10 cellular contexts compared by ENCODE assay signal in the genomic region with DNA sequence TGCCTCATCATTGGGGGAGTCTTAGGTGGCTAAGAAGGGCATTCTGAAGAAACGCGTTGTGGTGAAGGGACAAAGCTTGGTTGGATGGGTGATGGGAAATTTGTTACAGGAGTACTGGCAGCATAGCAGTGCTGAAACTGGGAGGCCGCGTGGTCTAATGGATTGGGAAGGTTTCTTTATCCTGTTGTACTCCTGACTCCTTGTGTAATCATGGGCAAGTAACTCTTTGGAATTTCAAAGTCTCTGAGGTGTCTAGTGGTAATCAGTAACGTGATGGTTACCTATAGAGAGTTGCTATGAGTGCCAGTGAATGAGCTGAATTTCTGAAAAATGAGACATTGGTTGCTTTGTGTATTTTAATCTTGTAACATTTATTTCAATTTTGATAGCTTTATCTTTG. TPM values are rescaled to one million over a fixed set of nuclear protein-coding genes. Genes with fewer than 3 reads are reported as not detected.
DNase-seq lines count a peak whose midpoint lies in the region.
"Had no signal": no experiment of that assay in that cellular context is flagged by ENCODE, and none has a peak within 500 bp of the region (broad histone marks: within the 10 kb centered on the region; RNA-seq: fewer than 3 reads in every experiment).

No MANE protein-coding gene starts in this region.

- peaks cover 23 to 51% (median 44%) of the 10 kb centered on the region in 3 donors for H3K4me1 Mint-ChIP-seq in CD8-positive, alpha-beta memory T cell
- peaks cover 43% of the 10 kb centered on the region for H3K4me1 Mint-ChIP-seq in activated CD4-positive, alpha-beta memory T cell treated with anti-CD3 and anti-CD28 coated beads, Interleukin-2, amount 10 ng/mL, durations not matched to agents 7 days and 5 days
- H3K4me1 Mint-ChIP-seq in immature natural killer cell, result peaks cover 13 to 36% of the 10 kb centered on the region in 2 donors

- POLR2A ChIA-PET in CD8-positive, alpha-beta memory T cell (lab: Charles Lee), result no interaction called here
- POLR2A ChIA-PET in activated CD4-positive, alpha-beta memory T cell treated with anti-CD3 and anti-CD28 coated beads, Interleukin-2, amount 10 ng/mL, durations not matched to agents 7 days and 5 days (lab: Charles Lee), result no interaction called here

- H3K27me3 Mint-ChIP-seq in CD8-positive, alpha-beta memory T cell, result peaks cover 0 to 1% of the 10 kb centered on the region in 2 donors
- no peaks in the 10 kb centered on the region for H3K27me3 Mint-ChIP-seq in activated CD4-positive, alpha-beta memory T cell treated with anti-CD3 and anti-CD28 coated beads, Interleukin-2, amount 10 ng/mL, durations not matched to agents 7 days and 5 days
- H3K27me3 Mint-ChIP-seq in immature natural killer cell (ENCODE audit: low read depth in 3 of 3), result no peaks in the 10 kb centered on the region

- peaks cover 6 to 76% (median 16%) of the 10 kb centered on the region in 3 donors for H3K36me3 Mint-ChIP-seq in CD8-positive, alpha-beta memory T cell
- H3K36me3 Mint-ChIP-seq in activated CD4-positive, alpha-beta memory T cell treated with anti-CD3 and anti-CD28 coated beads, Interleukin-2, amount 10 ng/mL, durations not matched to agents 7 days and 5 days (ENCODE audit: low read depth), result peaks cover 63% of the 10 kb centered on the region
- H3K36me3 Mint-ChIP-seq in immature natural killer cell, result peaks cover 6 to 26% (median 17%) of the 10 kb centered on the region in 3 donors

- H3K4me3 ChIP-seq in CD8-positive, alpha-beta memory T cell (ENCODE audit: low read length), result no peak overlapping the region

- no peaks in the 10 kb centered on the region for H3K9me3 ChIP-seq in CD8-positive, alpha-beta memory T cell (ENCODE audit: low read length)

- H3K4me3 Mint-ChIP-seq in CD8-positive, alpha-beta memory T cell, result no peak overlapping the region
- H3K4me3 Mint-ChIP-seq in activated CD4-positive, alpha-beta memory T cell treated with anti-CD3 and anti-CD28 coated beads, Interleukin-2, amount 10 ng/mL, durations not matched to agents 7 days and 5 days, result no peak overlapping the region
- H3K4me3 Mint-ChIP-seq in immature natural killer cell, result no peak overlapping the region

- no peak overlapping the region for H3K27ac ChIP-seq in CD8-positive, alpha-beta memory T cell (ENCODE audit: low read depth, low read length)

- DNase-seq in ACHN, result peak; percentile 50
- DNase-seq in CD8-positive, alpha-beta memory T cell, result no peak
- DNase-seq in activated CD4-positive, alpha-beta memory T cell treated with anti-CD3 and anti-CD28 coated beads, Interleukin-2, amount 10 ng/mL, durations not matched to agents 7 days and 5 days, result no peak
- DNase-seq in immature natural killer cell, result no peak
- no peak for DNase-seq in activated gamma-delta T cell treated with Interleukin-2 at 50 U/mL for 16 hours
- DNase-seq in GDM1 (lab: John Stamatoyannopoulos, UW), result no peak
- no peak for DNase-seq in AG08396 (ENCODE audit: low spot score)
- DNase-seq: left cardiac atrium; midbrain; stimulated activated CD4-positive, alpha-beta T cell treated with anti-CD3 and anti-CD28 coated beads, Interleukin-1b, Interleukin-23, amount 100 ng/mL, for 48 hours had no signal

- in situ Hi-C loops in ACHN (cut with HindIII; ENCODE audit: low pct_ligation_motif_present, low pct_unique_long_range_greater_than_20kb, low sequenced_read_pairs), result no loop called here

- H3K4me1 ChIP-seq in CD8-positive, alpha-beta memory T cell (ENCODE audit: insufficient read depth, low read length), result no peaks in the 10 kb centered on the region

- H3K27ac Mint-ChIP-seq in CD8-positive, alpha-beta memory T cell, result peak overlapping the region; percentile 8 to 81 (median 52)
- peak overlapping the region; percentile 33 for H3K27ac Mint-ChIP-seq in activated CD4-positive, alpha-beta memory T cell treated with anti-CD3 and anti-CD28 coated beads, Interleukin-2, amount 10 ng/mL, durations not matched to agents 7 days and 5 days
- H3K27ac Mint-ChIP-seq in immature natural killer cell, result peak overlapping the region in 4 of 6 donors; percentile 26 to 61 (median 44)

- no peaks in the 10 kb centered on the region for H3K9me3 Mint-ChIP-seq in CD8-positive, alpha-beta memory T cell
- H3K9me3 Mint-ChIP-seq in activated CD4-positive, alpha-beta memory T cell treated with anti-CD3 and anti-CD28 coated beads, Interleukin-2, amount 10 ng/mL, durations not matched to agents 7 days and 5 days, result no peaks in the 10 kb centered on the region
- H3K9me3 Mint-ChIP-seq in immature natural killer cell, result no peaks in the 10 kb centered on the region

- CTCF ChIA-PET in CD8-positive, alpha-beta memory T cell (lab: Charles Lee), result interaction anchor here (1.6 kb wide), 1 partner anchor 36 kb away, joined by 5 read pairs; no protein-coding TSS in a partner anchor
- CTCF ChIA-PET in activated CD4-positive, alpha-beta memory T cell treated with anti-CD3 and anti-CD28 coated beads, Interleukin-2, amount 10 ng/mL, durations not matched to agents 7 days and 5 days (lab: Charles Lee), result interaction anchor here (1.6 kb wide), 1 partner anchor 36 kb away, joined by 6 read pairs; no protein-coding TSS in a partner anchor

- H3K27me3 ChIP-seq in CD8-positive, alpha-beta memory T cell (ENCODE audit: insufficient read depth, low read length, poor library complexity, severe bottlenecking), result no peaks in the 10 kb centered on the region

- peaks cover 55% of the 10 kb centered on the region for H3K36me3 ChIP-seq in CD8-positive, alpha-beta memory T cell (ENCODE audit: insufficient read depth, low read length)

RNA-seq across cellular contexts. Expression of a gene that starts 18.5 kb away (rescaled TPM):
- 10 to 100 TPM; 38.0 to 41.0 TPM for total RNA-seq in CD8-positive, alpha-beta memory T cell
- 3.3 TPM for polyA plus RNA-seq in CD8-positive, alpha-beta memory T cell
- total RNA-seq in activated CD4-positive, alpha-beta memory T cell treated with anti-CD3 and anti-CD28 coated beads, Interleukin-2, amount 10 ng/mL, durations not matched to agents 7 days and 5 days, result 10 to 100 TPM; 35.4 to 35.5 TPM
- 1 to 10 TPM; 2.3 to 3.7 (median 3.2) TPM for polyA plus RNA-seq in immature natural killer cell

RNA-seq across cellular contexts. Expression of a gene that starts 27.1 kb away (rescaled TPM):
- total RNA-seq in CD8-positive, alpha-beta memory T cell, result 100 to 1,000 TPM; 316 to 339 TPM
- 715 TPM for polyA plus RNA-seq in CD8-positive, alpha-beta memory T cell
- total RNA-seq in activated CD4-positive, alpha-beta memory T cell treated with anti-CD3 and anti-CD28 coated beads, Interleukin-2, amount 10 ng/mL, durations not matched to agents 7 days and 5 days, result 100 to 1,000 TPM; 279 to 290 TPM
- polyA plus RNA-seq in immature natural killer cell, result 100 to 1,000 TPM; 249 to 673 (median 267) TPM

RNA-seq across cellular contexts. Expression of a gene that starts 28.1 kb away (rescaled TPM):
- 100 to 1,000 TPM; 194 to 196 TPM for total RNA-seq in CD8-positive, alpha-beta memory T cell
- polyA plus RNA-seq in CD8-positive, alpha-beta memory T cell, result 50.9 TPM
- total RNA-seq in activated CD4-positive, alpha-beta memory T cell treated with anti-CD3 and anti-CD28 coated beads, Interleukin-2, amount 10 ng/mL, durations not matched to agents 7 days and 5 days, result 100 to 1,000 TPM; 108 to 111 TPM
- polyA plus RNA-seq in immature natural killer cell, result 10 to 100 TPM; 26.4 to 43.8 (median 36.3) TPM
